8 cellular contexts compared by ENCODE assay signal in genomic region chr11:104073950-104074349, GRCh38. TPM values are rescaled to one million over a fixed set of nuclear protein-coding genes. Genes with fewer than 3 reads are reported as not detected.
DNase-seq lines count a peak whose midpoint lies in the region; ATAC-seq and TF ChIP-seq lines count a peak whose summit lies in the region.

No MANE protein-coding gene starts in this region.

- H3K27ac Mint-ChIP-seq in chondrocyte (ENCODE audit: unreplicated experiment): no peak overlapping the region

- ATAC-seq in GM21786 (IDR thresholded peaks at IDR 0.05; ENCODE audit: unreplicated experiment) (peak; percentile 87), HG03135 (IDR thresholded peaks at IDR 0.05; ENCODE audit: unreplicated experiment) (no peak)

- H3K4me3 ChIP-seq in fibroblast of mammary gland (ENCODE audit: control insufficient read depth, low read depth, low read length): no peak overlapping the region

- H3K36me3 Mint-ChIP-seq in chondrocyte (ENCODE audit: low read depth): no peaks in the 10 kb centered on the region

- peaks cover 5% of the 10 kb centered on the region for H3K27me3 Mint-ChIP-seq in chondrocyte (ENCODE audit: low read depth)

- no peaks in the 10 kb centered on the region for H3K4me1 Mint-ChIP-seq in chondrocyte (ENCODE audit: low read depth)

- no peak for TF ChIP-seq CTCF in fibroblast of mammary gland (conservative IDR thresholded peaks at IDR 0.05; ENCODE audit: control insufficient read depth, insufficient read depth, low read depth, low read length)
- TF ChIP-seq CTCF in chondrocyte (IDR thresholded peaks at IDR 0.05): no peak

- no peaks in the 10 kb centered on the region for H3K9me3 Mint-ChIP-seq in chondrocyte (ENCODE audit: low read depth)

- H3K4me3 Mint-ChIP-seq in chondrocyte (ENCODE audit: unreplicated experiment): no peak overlapping the region

- DNase-seq in GM03348 (ENCODE audit: low spot score): peak; percentile 20
- DNase-seq in KG1 (lab: John Stamatoyannopoulos, UW): peak; percentile 74
- peak; percentile 64 for DNase-seq in fibroblast of mammary gland (ENCODE audit: low read depth)
- no peak for DNase-seq in putamen (ENCODE audit: low spot score)
- no peak for DNase-seq in activated CD8-positive, alpha-beta memory T cell treated with anti-CD3 and anti-CD28 coated beads, Interleukin-2, amount 50 U/mL, for 4 hours
- DNase-seq in chondrocyte (ENCODE audit: low spot score): no peak

RNA-seq across cellular contexts. Expression of gene DDI1, which starts 37.5 kb away (rescaled TPM):
- not detected in 3 replicates for total RNA-seq in chondrocyte

Comparison
In these comparisons a context has a peak if more than half of its experiments do, and no peak if none do; other contexts are left out.
1. DNase-seq: peak in GM03348 (single experiment), KG1 (single experiment) and fibroblast of mammary gland (single experiment); none in putamen (single experiment), activated CD8-positive, alpha-beta memory T cell treated with anti-CD3 and anti-CD28 coated beads, Interleukin-2, amount 50 U/mL, for 4 hours (single experiment) and chondrocyte (single experiment).